8 cellular contexts compared by ENCODE assay signal in the genomic region with DNA sequence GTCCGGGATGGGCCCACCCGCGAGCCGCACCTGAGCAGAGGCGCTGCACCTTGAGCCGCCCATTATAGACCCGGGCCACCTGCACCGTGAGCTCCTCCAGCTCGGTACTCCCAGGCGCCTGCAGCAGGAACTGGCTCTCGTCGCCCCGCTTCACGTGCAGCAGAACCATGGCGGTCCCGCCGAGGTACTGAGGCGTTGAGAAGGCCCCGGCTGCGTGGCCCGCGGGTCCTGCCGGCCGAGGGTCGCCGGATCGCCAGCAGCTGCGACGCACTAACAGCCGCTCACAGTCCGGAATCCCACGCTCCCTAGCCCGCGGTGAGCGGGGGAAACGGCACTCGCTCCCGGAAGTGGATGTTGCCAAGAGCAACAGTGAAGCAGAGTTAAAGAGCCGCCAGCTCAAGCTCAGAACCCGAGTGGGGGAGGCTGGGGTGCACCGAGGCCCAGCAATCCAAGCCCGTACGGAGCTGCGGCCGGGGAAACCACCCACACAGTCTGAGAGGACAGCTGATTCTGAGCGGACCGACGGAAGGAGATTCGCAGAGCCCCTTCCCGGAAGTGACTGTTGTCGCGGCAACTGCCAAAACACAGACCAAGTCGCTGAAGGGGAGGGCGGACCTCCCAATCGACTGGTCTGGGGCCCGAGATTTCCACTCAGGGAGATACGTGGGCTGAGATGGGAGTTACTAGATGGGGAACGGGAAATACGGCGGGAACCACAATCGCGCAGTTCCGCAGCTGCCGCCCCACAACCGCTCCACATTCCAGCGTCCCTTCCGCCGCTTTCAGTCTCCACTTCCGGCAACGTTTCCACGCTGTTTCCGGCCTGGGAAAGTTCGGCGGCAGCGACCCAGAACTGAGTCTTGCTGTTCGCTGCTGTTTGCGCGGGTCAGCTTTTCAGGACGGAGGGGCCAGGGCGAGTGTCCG. TPM values are rescaled to one million over a fixed set of nuclear protein-coding genes. Genes with fewer than 3 reads are reported as not detected.
DNase-seq lines count a peak whose midpoint lies in the region; ATAC-seq and TF ChIP-seq lines count a peak whose summit lies in the region.

A gene with protein sequence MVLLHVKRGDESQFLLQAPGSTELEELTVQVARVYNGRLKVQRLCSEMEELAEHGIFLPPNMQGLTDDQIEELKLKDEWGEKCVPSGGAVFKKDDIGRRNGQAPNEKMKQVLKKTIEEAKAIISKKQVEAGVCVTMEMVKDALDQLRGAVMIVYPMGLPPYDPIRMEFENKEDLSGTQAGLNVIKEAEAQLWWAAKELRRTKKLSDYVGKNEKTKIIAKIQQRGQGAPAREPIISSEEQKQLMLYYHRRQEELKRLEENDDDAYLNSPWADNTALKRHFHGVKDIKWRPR (minus strand): TSS at position 303 of the 924 bp plus-strand sequence. CDS start 134 bp downstream, at position 169.

- H3K27me3 ChIP-seq in dorsolateral prefrontal cortex = no peaks in the 10 kb centered on the region
- H3K27me3 ChIP-seq in right lobe of liver = no peaks in the 10 kb centered on the region

- H3K4me3 ChIP-seq in dorsolateral prefrontal cortex = peak within 1 kb of the TSS; percentile 64 to 99 (median 94)
- H3K4me3 ChIP-seq in right lobe of liver = peak within 1 kb of the TSS; percentile 89 to 94 (median 90)

- peaks cover 11% of the 10 kb centered on the region for H3K36me3 Mint-ChIP-seq in activated CD4-positive, alpha-beta memory T cell treated with anti-CD3 and anti-CD28 coated beads for 36 hours

- TF ChIP-seq POLR2A in right lobe of liver (IDR thresholded peaks at IDR 0.05) = no peak

- H3K27me3 Mint-ChIP-seq in activated CD4-positive, alpha-beta memory T cell treated with anti-CD3 and anti-CD28 coated beads for 36 hours = no peaks in the 10 kb centered on the region

- CTCF ChIA-PET in activated CD4-positive, alpha-beta memory T cell treated with anti-CD3 and anti-CD28 coated beads for 36 hours (lab: Charles Lee) = interaction anchor here (0.5 to 3.2 kb wide), 5 partner anchors 8 to 209 kb away, joined by 3 to 24 read pairs (median 3); no protein-coding TSS in a partner anchor

- intact Hi-C loops in activated CD4-positive, alpha-beta memory T cell treated with anti-CD3 and anti-CD28 coated beads for 36 hours (cut with micrococcal nuclease) = loop anchor here (1.0 to 10.0 kb wide), 5 partner anchors 112 to 338 kb away; partner anchors contain the start of genes EVA1C, MIS18A, SYNJ1 and URB1
- intact Hi-C loops in dorsolateral prefrontal cortex (cut with DNase I) = loop anchor here in 1 of 2 donors (1.0 to 10.0 kb wide), 2 partner anchors 112 to 160 kb away; partner anchors contain the start of gene SYNJ1
- intact Hi-C loops in right lobe of liver (cut with DNase I) = no loop called here

- peak; percentile 95 for DNase-seq in NCI-H82 (lab: John Stamatoyannopoulos, UW)
- DNase-seq in activated CD4-positive, alpha-beta memory T cell treated with anti-CD3 and anti-CD28 coated beads for 36 hours = peak; percentile 93
- DNase-seq in dorsolateral prefrontal cortex = peak; percentile 75 to 94 (median 90)
- peak; percentile 88 to 92 (median 91) for DNase-seq in right lobe of liver
- DNase-seq in stimulated activated CD4-positive, alpha-beta T cell treated with anti-CD3 and anti-CD28 coated beads, Interleukin-4, amount 100 ng/mL, for 4 hours = peak; percentile 70 to 77

- ATAC-seq in GM19372 (IDR thresholded peaks at IDR 0.05; ENCODE audit: low read depth, unreplicated experiment) = peak; percentile 87
- ATAC-seq in HG03558 (IDR thresholded peaks at IDR 0.05; ENCODE audit: extremely low read depth, unreplicated experiment) = peak; percentile 81
- ATAC-seq in right lobe of liver = peak; percentile 92 to 97 (median 96)

- H3K4me3 Mint-ChIP-seq in activated CD4-positive, alpha-beta memory T cell treated with anti-CD3 and anti-CD28 coated beads for 36 hours = peak within 1 kb of the TSS; percentile 86

- H3K9me3 ChIP-seq in right lobe of liver = no peaks in the 10 kb centered on the region

- POLR2A ChIA-PET in activated CD4-positive, alpha-beta memory T cell treated with anti-CD3 and anti-CD28 coated beads for 36 hours (lab: Charles Lee) = interaction anchor here (0.6 to 1.6 kb wide), 6 partner anchors 24 to 977 kb away, joined by 3 to 8 read pairs (median 6); partner anchors contain the start of genes DONSON, PAXBP1 and SYNJ1

- peak within 1 kb of the TSS; percentile 79 for H3K27ac Mint-ChIP-seq in activated CD4-positive, alpha-beta memory T cell treated with anti-CD3 and anti-CD28 coated beads for 36 hours

- H3K27ac ChIP-seq in C4-2B = peak within 1 kb of the TSS; percentile 91
- peak within 1 kb of the TSS; percentile 14 to 98 (median 90) for H3K27ac ChIP-seq in dorsolateral prefrontal cortex
- H3K27ac ChIP-seq in right lobe of liver = peak within 1 kb of the TSS; percentile 72 to 76 (median 74)

- H3K9me3 Mint-ChIP-seq in activated CD4-positive, alpha-beta memory T cell treated with anti-CD3 and anti-CD28 coated beads for 36 hours = no peaks in the 10 kb centered on the region

- WGBS in right lobe of liver (ENCODE audit: insufficient coverage, low coverage, low lambda C conversion rate, missing lambda C conversion rate) = 2% methylated on average over 26 of the region's 81 CpGs

- TF ChIP-seq CTCF in C4-2B (conservative IDR thresholded peaks at IDR 0.05) (no peak), dorsolateral prefrontal cortex (IDR thresholded peaks at IDR 0.05 in 54 of 56, conservative IDR thresholded peaks at IDR 0.05 in 2 of 56; ENCODE audit: low read depth in 1 of 56, partially characterized antibody in 56 of 56) (peak in 13 of 56 donors; percentile 3 to 39 (median 22)), right lobe of liver (IDR thresholded peaks at IDR 0.05) (no peak)

- peaks cover 10% of the 10 kb centered on the region for H3K4me1 Mint-ChIP-seq in activated CD4-positive, alpha-beta memory T cell treated with anti-CD3 and anti-CD28 coated beads for 36 hours (ENCODE audit: low read depth)

- H3K4me1 ChIP-seq in right lobe of liver = peaks cover 0 to 5% (median 3%) of the 10 kb centered on the region in 4 donors

- H3K36me3 ChIP-seq in right lobe of liver = peaks cover 0 to 18% (median 2%) of the 10 kb centered on the region in 4 donors

RNA-seq across cellular contexts. Expression of the gene that starts here (rescaled TPM):
- total RNA-seq in activated CD4-positive, alpha-beta memory T cell treated with anti-CD3 and anti-CD28 coated beads for 36 hours = 10 to 100 TPM; 39.4 to 41.8 TPM
- total RNA-seq in dorsolateral prefrontal cortex (10 to 100 TPM; 25.7 to 54.3 (median 36.0) TPM), right lobe of liver (10 to 100 TPM in 5 of 6 experiments, 1 to 10 TPM in 1; 8.6 to 15.3 (median 11.6) TPM)

Comparison
In these comparisons a context has a peak if more than half of its experiments do, and no peak if none do; other contexts are left out.
1. Peak in every context shown above with its lines: DNase-seq, ATAC-seq, H3K4me3 ChIP-seq and H3K27ac ChIP-seq.